Comparison of ENCODE assay signal across 8 cellular contexts in the genomic region with DNA sequence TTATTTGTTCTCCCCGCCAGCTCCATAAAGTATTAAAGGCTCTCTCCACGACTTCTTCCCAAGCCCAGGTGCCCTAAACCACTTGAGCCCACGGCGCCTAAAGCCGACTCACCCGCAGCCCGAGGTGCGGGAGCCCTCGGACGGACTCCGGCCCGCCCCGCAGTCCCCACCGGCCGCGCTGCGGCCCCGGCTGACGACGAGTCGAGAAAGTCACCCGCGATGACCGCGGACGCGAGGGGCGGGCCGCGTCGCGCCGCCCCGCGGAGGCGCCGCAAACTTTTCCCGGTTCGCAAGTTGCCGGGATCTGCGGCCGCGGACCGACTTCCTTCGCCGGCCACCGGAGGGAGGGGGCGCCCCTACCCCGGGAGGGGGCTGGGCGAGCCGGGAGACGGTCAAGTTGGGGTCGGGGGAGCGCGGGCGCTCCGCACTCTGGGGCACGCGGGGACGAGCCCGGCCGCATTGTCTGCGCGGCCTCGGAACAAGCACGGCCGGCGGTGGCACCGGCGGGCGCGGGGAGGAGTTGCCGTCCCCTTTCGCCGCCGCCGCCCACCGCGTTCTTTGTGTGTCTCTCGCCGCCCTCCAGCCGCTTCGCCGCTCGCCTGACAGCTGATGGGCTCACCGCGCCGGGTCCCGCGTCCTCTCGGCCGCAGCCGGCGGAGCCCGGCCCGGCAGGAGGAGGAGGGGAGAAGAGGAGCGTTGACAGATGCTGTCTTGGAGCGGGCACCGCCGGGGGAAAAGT.
DNase-seq lines count a peak whose midpoint lies in the region; ATAC-seq, FAIRE-seq and TF ChIP-seq lines count a peak whose summit lies in the region.

No MANE protein-coding gene starts in this region.

- no peak overlapping the region for H3K56ac ChIP-seq in H1 (replicated peaks; ENCODE audit: insufficient read length, low read depth, low read length)

- H4K5ac ChIP-seq in H1 (ENCODE audit: insufficient read length, low read depth, low read length): no peak overlapping the region

- peak overlapping the region; percentile 56 to 90 (median 72) for H3K4me3 ChIP-seq in H1 (ENCODE audit: extremely low read depth in 1 of 4, insufficient read depth in 2 of 4, low read depth in 3 of 4, low read length in 4 of 4)
- peak overlapping the region; percentile 91 to 92 for H3K4me3 ChIP-seq in mesenchymal stem cell (ENCODE audit: insufficient read depth in 1 of 2, low read depth in 1 of 2, low read length in 2 of 2)
- peak overlapping the region; percentile 80 to 91 (median 82) for H3K4me3 ChIP-seq in tibial nerve

- H4K20me1 ChIP-seq in H1 (replicated peaks in 1 of 2; ENCODE audit: control insufficient read depth in 1 of 2, insufficient read depth in 2 of 2, low read length in 2 of 2): peaks cover 0 to 2% of the 10 kb centered on the region in 2 experiments

- no peaks in the 10 kb centered on the region for H3K79me2 ChIP-seq in H1 (ENCODE audit: control insufficient read depth in 1 of 2, insufficient read depth in 2 of 2, low read length in 2 of 2)

- H3K23ac ChIP-seq in H1 (ENCODE audit: insufficient read length): no peak overlapping the region
- H3K23ac ChIP-seq in mesenchymal stem cell (ENCODE audit: low read length in 2 of 2): peak overlapping the region in 1 of 2 experiments; percentile 98

- H3K79me1 ChIP-seq in H1 (ENCODE audit: low read depth, low read length) (no peaks in the 10 kb centered on the region), mesenchymal stem cell (replicated peaks; ENCODE audit: low read length, poor library complexity, severe bottlenecking) (no peaks in the 10 kb centered on the region)

- no peak for TF ChIP-seq RAD21 in H1 (IDR thresholded peaks at IDR 0.05 in 1 of 2, conservative IDR thresholded peaks at IDR 0.05 in 1 of 2; ENCODE audit: low read depth in 2 of 2, low read length in 2 of 2)

- H2AK5ac ChIP-seq in H1 (ENCODE audit: low read depth, low read length): no peak overlapping the region
- H2AK5ac ChIP-seq in mesenchymal stem cell (ENCODE audit: low read length, severe bottlenecking): peak overlapping the region; percentile 18

- no peaks in the 10 kb centered on the region for H3K9me3 ChIP-seq in H1 (ENCODE audit: insufficient read depth in 2 of 2, low read depth in 1 of 2, low read length in 1 of 2)
- H3K9me3 ChIP-seq in mesenchymal stem cell (ENCODE audit: control insufficient read depth, low read length): no peaks in the 10 kb centered on the region
- H3K9me3 ChIP-seq in tibial nerve: no peaks in the 10 kb centered on the region

- CTCF ChIA-PET in H1 (lab: Charles Lee; ENCODE audit: partially characterized antibody): interaction anchor here (0.6 kb wide), 1 partner anchor 826 kb away, joined by 3 read pairs; no protein-coding TSS in a partner anchor

- DNase-seq in GM03348 (ENCODE audit: low spot score) (peak; percentile 76), NCI-H2227 (lab: John Stamatoyannopoulos, UW; ENCODE audit: unreplicated experiment) (peak; percentile 74), H1 (ENCODE audit: low read depth in 1 of 2, low spot score in 2 of 2) (no peak), mesenchymal stem cell (peak; percentile 65), tibial nerve (ENCODE audit: low spot score in 2 of 2) (peak; percentile 8 to 15), NCI-H524 treated with DMSO at 0.1 percent for 48 hours (lab: John Stamatoyannopoulos, UW) (no peak)
- no peak for DNase-seq in activated effector memory CD4-positive, alpha-beta T cell treated with anti-CD3 and anti-CD28 coated beads, Interleukin-2, amount 50 U/mL, for 16 hours

- no peak overlapping the region for H2BK5ac ChIP-seq in H1 (ENCODE audit: low read depth, low read length)
- H2BK5ac ChIP-seq in mesenchymal stem cell (ENCODE audit: low read depth, low read length, poor library complexity, severe bottlenecking): peak overlapping the region; percentile 77

- no peak for FAIRE-seq in H1 (lab: Jason Lieb, UNC)

- H3K14ac ChIP-seq in H1 (ENCODE audit: insufficient read length): no peak overlapping the region
- peak overlapping the region in 1 of 2 experiments; percentile 89 for H3K14ac ChIP-seq in mesenchymal stem cell (ENCODE audit: low read length in 2 of 2)

- H3K4me2 ChIP-seq in H1 (ENCODE audit: insufficient read depth in 1 of 2, low read depth in 2 of 2, low read length in 2 of 2) (peak overlapping the region; percentile 82 to 96), mesenchymal stem cell (ENCODE audit: low read length, poor library complexity, severe bottlenecking) (peak overlapping the region; percentile 61)

- H3K4me1 ChIP-seq in H1 (replicated peaks in 1 of 4; ENCODE audit: control insufficient read depth in 3 of 4, insufficient read depth in 4 of 4, low read length in 3 of 4): no peaks in the 10 kb centered on the region; a peak in 1 of 7 replicates
- peaks cover 4% of the 10 kb centered on the region for H3K4me1 ChIP-seq in mesenchymal stem cell (ENCODE audit: control insufficient read depth, insufficient read depth, low read depth, low read length)
- peaks cover 0 to 35% (median 8%) of the 10 kb centered on the region in 4 donors for H3K4me1 ChIP-seq in tibial nerve

- H3K27ac ChIP-seq in H1 (ENCODE audit: low read depth, low read length): no peak overlapping the region
- H3K27ac ChIP-seq in mesenchymal stem cell (ENCODE audit: low read length, poor library complexity, severe bottlenecking): peak overlapping the region; percentile 80
- peak overlapping the region; percentile 90 to 98 (median 93) for H3K27ac ChIP-seq in tibial nerve

- H3K18ac ChIP-seq in H1 (ENCODE audit: extremely low read depth, low read length): no peak overlapping the region
- peak overlapping the region; percentile 87 to 88 for H3K18ac ChIP-seq in mesenchymal stem cell (ENCODE audit: low read depth in 1 of 2, low read length in 2 of 2)

- TF ChIP-seq EP300 in H1 (IDR thresholded peaks at IDR 0.05; ENCODE audit: borderline replicate concordance in 1 of 2, low read depth in 2 of 2, low read length in 2 of 2) (no peak), tibial nerve (IDR thresholded peaks at IDR 0.05) (no peak)

- no peak overlapping the region for H4K91ac ChIP-seq in H1 (replicated peaks; ENCODE audit: insufficient read length, low read length)
- H4K91ac ChIP-seq in mesenchymal stem cell (ENCODE audit: low read length): peak overlapping the region; percentile 72

- H3K27me3 ChIP-seq in H1 (replicated peaks in 1 of 4; ENCODE audit: control insufficient read depth in 3 of 4, extremely low read depth in 1 of 4, insufficient read depth in 3 of 4, low read length in 3 of 4) (peaks cover 0 to 9% (median 6%) of the 10 kb centered on the region in 4 experiments; a peak in 4 of 7 replicates), mesenchymal stem cell (ENCODE audit: control insufficient read depth in 1 of 2, insufficient read depth in 1 of 2, low read length in 2 of 2) (no peaks in the 10 kb centered on the region), tibial nerve (no peaks in the 10 kb centered on the region)

- WGBS in H1 (ENCODE audit: extremely low coverage in 1 of 2, insufficient coverage in 1 of 2, insufficient read length in 1 of 2, insufficient replicate concordance in 2 of 2, low coverage in 1 of 2, low lambda C conversion rate in 2 of 2, missing lambda C conversion rate in 1 of 2), 2 experiments: 0% methylated on average over 3 of the region's 100 CpGs; no CpG with 5 or more reads in 1 of the 2 experiments
- WGBS in mesenchymal stem cell: under 1% methylated on average over 74 of the region's 100 CpGs
- 0% methylated on average over 33 to 35 of the region's 100 CpGs for WGBS in tibial nerve, 2 donors

- no peak overlapping the region for H2BK15ac ChIP-seq in H1 (ENCODE audit: low read length)
- peak overlapping the region; percentile 96 for H2BK15ac ChIP-seq in mesenchymal stem cell (ENCODE audit: low read depth, poor library complexity, severe bottlenecking)

- H3K9ac ChIP-seq in H1 (replicated peaks in 1 of 4; ENCODE audit: extremely low read depth in 1 of 4, low read depth in 3 of 4, low read length in 3 of 4): peak overlapping the region in 3 of 4 experiments; percentile 1 to 63 (median 5); a peak in 2 of 7 replicates
- H3K9ac ChIP-seq in mesenchymal stem cell (ENCODE audit: low read length): peak overlapping the region; percentile 85

- H2BK120ac ChIP-seq in H1 (replicated peaks; ENCODE audit: low read depth, low read length): no peak overlapping the region
- H2BK120ac ChIP-seq in mesenchymal stem cell (ENCODE audit: low read depth, low read length): peak overlapping the region; percentile 64

- peak overlapping the region; percentile 91 for H4K8ac ChIP-seq in H1 (ENCODE audit: extremely low read depth, insufficient read depth, low read length)
- H4K8ac ChIP-seq in mesenchymal stem cell (ENCODE audit: low read length): peak overlapping the region; percentile 12

- TF ChIP-seq CTCF in H1 (IDR thresholded peaks at IDR 0.05; ENCODE audit: control extremely low read depth in 1 of 3, insufficient read depth in 1 of 3, low read depth in 1 of 3, low read length in 3 of 3) (no peak), tibial nerve (IDR thresholded peaks at IDR 0.05) (peak in 4 of 5 experiments; percentile 16 to 41 (median 31))

- H3K4ac ChIP-seq in H1 (replicated peaks; ENCODE audit: insufficient read length, low read depth, low read length): no peak overlapping the region
- peak overlapping the region; percentile 79 to 91 for H3K4ac ChIP-seq in mesenchymal stem cell (ENCODE audit: low read depth in 1 of 2, low read length in 2 of 2)

- peaks cover 3% of the 10 kb centered on the region; the same call in 1 of the 2 replicates for H3K23me2 ChIP-seq in H1 (ENCODE audit: low read depth, low read length)

- TF ChIP-seq POLR2A in H1 (IDR thresholded peaks at IDR 0.05; ENCODE audit: control extremely low read depth in 1 of 2, low read depth in 2 of 2, low read length in 2 of 2): no peak
- no peak for TF ChIP-seq POLR2A in tibial nerve (IDR thresholded peaks at IDR 0.05)

- POLR2A ChIA-PET in H1 (lab: Charles Lee; ENCODE audit: partially characterized antibody): interaction anchor here (1.1 to 1.6 kb wide), 2 partner anchors 18 to 31 kb away, joined by 3 read pairs; no protein-coding TSS in a partner anchor

- H2AFZ ChIP-seq in H1 (ENCODE audit: low read length): peak overlapping the region; percentile 76; the same call in 1 of the 2 replicates
- peak overlapping the region; percentile 51 for H2AFZ ChIP-seq in mesenchymal stem cell (ENCODE audit: low read depth, low read length)

- peak; percentile 54 for ATAC-seq in GM21526 (IDR thresholded peaks at IDR 0.05; ENCODE audit: low FRiP score, unreplicated experiment)

- no peak overlapping the region for H2BK20ac ChIP-seq in H1 (ENCODE audit: low read length)

- H2BK12ac ChIP-seq in H1 (ENCODE audit: low read depth, low read length) (no peak overlapping the region), mesenchymal stem cell (ENCODE audit: low read length in 2 of 2) (peak overlapping the region in 1 of 2 experiments; percentile 57)

- no peaks in the 10 kb centered on the region for H3K36me3 ChIP-seq in H1 (ENCODE audit: control insufficient read depth in 2 of 4, insufficient read depth in 4 of 4, low read length in 3 of 4)
- peaks cover 3 to 21% of the 10 kb centered on the region in 2 experiments for H3K36me3 ChIP-seq in mesenchymal stem cell (ENCODE audit: control insufficient read depth in 1 of 2, insufficient read depth in 2 of 2, low read depth in 1 of 2, low read length in 2 of 2)
- peaks cover 0 to 21% (median 0%) of the 10 kb centered on the region in 3 donors for H3K36me3 ChIP-seq in tibial nerve

TF ChIP-seq in H1, 55 proteins besides CTCF, POLR2A, EP300 and RAD21 (continues in another document):
- 0 out of 2 replicates have a peak, but pooled peaks have one; percentile 30 for TF ChIP-seq RBBP5 (IDR thresholded peaks at IDR 0.05; ENCODE audit: borderline replicate concordance, low read depth, low read length)

Comparison
In these comparisons a context has a peak if more than half of its experiments do, and no peak if none do; other contexts are left out.
1. DNase-seq: peak in GM03348 (single experiment), NCI-H2227 (single experiment), mesenchymal stem cell (single experiment) and tibial nerve (2 of 2); none in H1 (0 of 2), activated effector memory CD4-positive, alpha-beta T cell treated with anti-CD3 and anti-CD28 coated beads, Interleukin-2, amount 50 U/mL, for 16 hours (single experiment) and NCI-H524 treated with DMSO at 0.1 percent for 48 hours (single experiment).
2. CTCF ChIP-seq: peak in tibial nerve (4 of 5); none in H1 (0 of 3).
3. Peak in every context shown above with its lines, with median percentiles within 50 percentile points of each other: H3K4me3 ChIP-seq.